18 cellular contexts compared by ENCODE assay signal in genomic region chr6:16198061-16198705, GRCh38. TPM values are rescaled to one million over a fixed set of nuclear protein-coding genes. Genes with fewer than 3 reads are reported as not detected.
A peak's percentile ranks its signal among the peaks of the same experiment; 100 is the strongest.
DNase-seq lines count a peak whose midpoint lies in the region; ATAC-seq, FAIRE-seq and TF ChIP-seq lines count a peak whose summit lies in the region.
"Had no signal": no experiment of that assay in that cellular context is flagged by ENCODE, and none has a peak within 500 bp of the region (broad histone marks: within the 10 kb centered on the region; RNA-seq: fewer than 3 reads in every experiment).

No MANE protein-coding gene starts in this region.

- no peaks in the 10 kb centered on the region for H3K79me2 ChIP-seq in GM23338 (replicated peaks; ENCODE audit: insufficient read depth)
- H3K79me2 ChIP-seq in K562 (ENCODE audit: control insufficient read depth, insufficient read depth, low read length) = no peaks in the 10 kb centered on the region

- no peaks in the 10 kb centered on the region for H3K27me3 Mint-ChIP-seq in GM23338 (ENCODE audit: insufficient read depth, low read depth, poor library complexity)
- H3K27me3 Mint-ChIP-seq in osteocyte (ENCODE audit: unreplicated experiment) = peaks cover 14% of the 10 kb centered on the region

- H3K4me3 Mint-ChIP-seq in GM23338 (no peak overlapping the region), osteocyte (ENCODE audit: unreplicated experiment) (no peak overlapping the region)
- H3K4me3 Mint-ChIP-seq: CD4-positive, alpha-beta memory T cell had no signal

- H3K9me1 ChIP-seq in K562 (ENCODE audit: control insufficient read depth, insufficient read depth, low read length) = no peaks in the 10 kb centered on the region

- POLR2A ChIA-PET in HEK293 (lab: Yijun Ruan, JAX) (no interaction called here), K562 (lab: Yijun Ruan, JAX) (interaction anchor here (1.1 to 2.5 kb wide), 2 partner anchors 11 to 63 kb away, joined by 3 to 8 read pairs; no protein-coding TSS in a partner anchor)

- ATAC-seq in GM23338 = peak; percentile 83
- no peak for ATAC-seq in K562
- ATAC-seq in right lobe of liver = no peak
- ATAC-seq in GM18870 (IDR thresholded peaks at IDR 0.05; ENCODE audit: unreplicated experiment) = no peak

- H3K4me1 Mint-ChIP-seq in GM23338 (peaks cover 7% of the 10 kb centered on the region; the same call in 2 of the 3 replicates), osteocyte (ENCODE audit: unreplicated experiment) (peaks cover 12% of the 10 kb centered on the region)
- H3K4me1 Mint-ChIP-seq: CD4-positive, alpha-beta memory T cell had no signal

- DNase-seq in GM23338 (ENCODE audit: low spot score) = no peak
- no peak for DNase-seq in K562 (ENCODE audit: extremely low read depth in 1 of 4, low spot score in 3 of 4)
- DNase-seq in osteocyte (ENCODE audit: extremely low spot score, unreplicated experiment) = peak; percentile 75
- no peak for DNase-seq in right lobe of liver
- no peak for DNase-seq in dorsolateral prefrontal cortex
- no peak for DNase-seq in COLO829 (ENCODE audit: low spot score)
- DNase-seq: C1 segment of cervical spinal cord; Caco-2; CD4-positive, alpha-beta memory T cell; DMS153; DND-41; H7; HCEC 1CT had no signal

- FAIRE-seq in K562 (lab: Jason Lieb, UNC) = no peak
- FAIRE-seq: G401.6, GM12892, H1 had no signal

- CTCF ChIA-PET in HEK293 (lab: Yijun Ruan, JAX) (interaction anchor here (0.8 to 1.4 kb wide), 2 partner anchors 7 to 15 kb away, joined by 4 to 9 read pairs; no protein-coding TSS in a partner anchor), K562 (lab: Yijun Ruan, JAX; ENCODE audit: low intra/inter-chr PET ratio) (no interaction called here)

- in situ Hi-C loops in K562 (cut with MboI) = no loop called here

- H3K27ac Mint-ChIP-seq in GM23338 = no peak overlapping the region
- H3K27ac Mint-ChIP-seq in osteocyte (ENCODE audit: unreplicated experiment) = no peak overlapping the region
- H3K27ac Mint-ChIP-seq: CD4-positive, alpha-beta memory T cell had no signal

- 90% methylated on average over 49 of the region's 50 CpGs for WGBS in K562 (ENCODE audit: insufficient coverage, low coverage, missing lambda C conversion rate)
- 87% methylated on average over 9 of the region's 50 CpGs for WGBS in right lobe of liver (ENCODE audit: insufficient coverage, low coverage, low lambda C conversion rate, missing lambda C conversion rate)

- H3K4me1 ChIP-seq in GM23338 (ENCODE audit: insufficient read depth) (no peaks in the 10 kb centered on the region), HEK293 (ENCODE audit: control insufficient read depth, insufficient read depth, low read length) (peaks cover 10% of the 10 kb centered on the region), K562 (replicated peaks in 1 of 2; ENCODE audit: control insufficient read depth in 2 of 2, insufficient read depth in 2 of 2, low read length in 2 of 2) (no peaks in the 10 kb centered on the region; a peak in 3 of 5 replicates), right lobe of liver (no peaks in the 10 kb centered on the region)

- H3K9me2 ChIP-seq in GM23338 (ENCODE audit: insufficient read depth) = no peaks in the 10 kb centered on the region

- no peaks in the 10 kb centered on the region for H4K20me1 ChIP-seq in GM23338 (replicated peaks; ENCODE audit: insufficient read depth)
- H4K20me1 ChIP-seq in K562 (replicated peaks; ENCODE audit: control insufficient read depth, insufficient read depth, low read length) = no peaks in the 10 kb centered on the region

- H3K27ac ChIP-seq in GM23338 (ENCODE audit: low read depth) (no peak overlapping the region), HEK293 (ENCODE audit: extremely low read depth, low read depth, low read length) (no peak overlapping the region), K562 (ENCODE audit: extremely low read depth, low read depth, low read length) (no peak overlapping the region), right lobe of liver (no peak overlapping the region), dorsolateral prefrontal cortex (no peak overlapping the region)

- H2AFZ ChIP-seq in GM23338 (peak overlapping the region; percentile 66; the same call in 1 of the 2 replicates), K562 (ENCODE audit: low read depth, low read length) (no peak overlapping the region)

- no peaks in the 10 kb centered on the region for H3F3A ChIP-seq in GM23338 (replicated peaks; ENCODE audit: low read depth)

- no peak for TF ChIP-seq EP300 in K562 (IDR thresholded peaks at IDR 0.05; ENCODE audit: low read length)

- TF ChIP-seq CTCF in GM23338 (conservative IDR thresholded peaks at IDR 0.05; ENCODE audit: low read depth in 2 of 2) (no peak), HEK293 (tag by site-specific recombination; IDR thresholded peaks at IDR 0.05) (no peak), K562 (IDR thresholded peaks at IDR 0.05 in 2 of 3, conservative IDR thresholded peaks at IDR 0.05 in 1 of 3; ENCODE audit: insufficient read depth in 2 of 3, low read depth in 1 of 3, low read length in 3 of 3) (no peak), osteocyte (IDR thresholded peaks at IDR 0.05) (no peak), right lobe of liver (IDR thresholded peaks at IDR 0.05) (no peak), dorsolateral prefrontal cortex (IDR thresholded peaks at IDR 0.05 in 54 of 56, conservative IDR thresholded peaks at IDR 0.05 in 2 of 56; ENCODE audit: low read depth in 1 of 56, partially characterized antibody in 56 of 56) (no peak)

- TF ChIP-seq POLR2A in K562 (conservative IDR thresholded peaks at IDR 0.05) (no peak), right lobe of liver (IDR thresholded peaks at IDR 0.05) (no peak)

- intact Hi-C loops in K562 (cut with micrococcal nuclease) (no loop called here), right lobe of liver (cut with DNase I) (loop anchor here in 1 of 2 donors (10.0 kb wide), 1 partner anchor 503 kb away; no protein-coding TSS in a partner anchor), dorsolateral prefrontal cortex (cut with DNase I) (no loop called here)

- no peak for TF ChIP-seq RAD21 in K562 (CRISPR knock-in tag; conservative IDR thresholded peaks at IDR 0.05 in 1 of 2, IDR thresholded peaks at IDR 0.05 in 1 of 2)

- H3K4me3 ChIP-seq in GM23338 (no peak overlapping the region), HEK293 (ENCODE audit: low read depth, low read length) (no peak overlapping the region), K562 (no peak overlapping the region), right lobe of liver (no peak overlapping the region), dorsolateral prefrontal cortex (no peak overlapping the region)

- H3K9me3 ChIP-seq in HEK293 (ENCODE audit: control insufficient read depth, insufficient read depth, low read depth, low read length) = no peaks in the 10 kb centered on the region
- H3K9me3 ChIP-seq in K562 (replicated peaks; ENCODE audit: control insufficient read depth, insufficient read depth, low read depth, low read length) = no peaks in the 10 kb centered on the region
- H3K9me3 ChIP-seq in right lobe of liver = no peaks in the 10 kb centered on the region
- H3K9me3 ChIP-seq: Caco-2 had no signal

- H3K9ac ChIP-seq in K562 (ENCODE audit: insufficient read depth in 1 of 2, low read depth in 2 of 2, low read length in 2 of 2) = no peak overlapping the region

- H3K36me3 Mint-ChIP-seq in GM23338 (ENCODE audit: low read depth) (no peaks in the 10 kb centered on the region), osteocyte (ENCODE audit: unreplicated experiment) (no peaks in the 10 kb centered on the region)
- H3K36me3 Mint-ChIP-seq: CD4-positive, alpha-beta memory T cell had no signal

- H3K9me3 Mint-ChIP-seq in GM23338 (no peaks in the 10 kb centered on the region; the same call in 2 of the 3 replicates), osteocyte (ENCODE audit: unreplicated experiment) (no peaks in the 10 kb centered on the region)
- H3K9me3 Mint-ChIP-seq: CD4-positive, alpha-beta memory T cell had no signal

- H3K36me3 ChIP-seq in GM23338 (ENCODE audit: insufficient read depth) = no peaks in the 10 kb centered on the region
- H3K36me3 ChIP-seq in HEK293 (ENCODE audit: control insufficient read depth in 2 of 2, insufficient read depth in 1 of 2, low read length in 2 of 2) = no peaks in the 10 kb centered on the region
- no peaks in the 10 kb centered on the region for H3K36me3 ChIP-seq in K562 (ENCODE audit: control insufficient read depth, insufficient read depth, low read length)
- H3K36me3 ChIP-seq in right lobe of liver = no peaks in the 10 kb centered on the region

- H3K4me2 ChIP-seq in GM23338 = no peak overlapping the region
- no peak overlapping the region for H3K4me2 ChIP-seq in K562 (ENCODE audit: insufficient read depth, low read length)

- H3K27me3 ChIP-seq in GM23338 (ENCODE audit: insufficient read depth) (no peaks in the 10 kb centered on the region), K562 (ENCODE audit: control insufficient read depth in 2 of 2, insufficient read depth in 2 of 2, low read length in 2 of 2) (no peaks in the 10 kb centered on the region; a peak in 1 of 5 replicates), right lobe of liver (peaks cover 0 to under 1% of the 10 kb centered on the region in 2 donors), dorsolateral prefrontal cortex (peaks cover 0 to 16% (median 0%) of the 10 kb centered on the region in 45 donors)

- BruUV-seq in K562 (replicated peaks; lab: Mats Ljungman, UMichigan) = no TSS peak

RNA-seq across cellular contexts. Expression of gene GMPR, which starts 40.2 kb away (rescaled TPM):
- 0.35 and 1.3 TPM in 2 replicates for total RNA-seq in GM23338 (2014; rRNA removed; shearing (Covaris generic))
- polyA plus RNA-seq in GM23338 (2016; fragmentation: Nextera tagmentation; extraction: Ambion mirVana) (0.23 and 0.64 TPM in 2 replicates), K562 (2011; rRNA removed) (66.7 and 72.1 TPM in 2 replicates), K562 (2014; fragmentation: Illumina TruSeq; extraction: Trizol) (83.7 and 85.6 TPM in 2 replicates), K562 (2014; fragmentation: Nextera tagmentation; extraction: Ambion mirVana) (10 to 100 TPM; 42.0 to 47.8 TPM), K562 (2014; rRNA removed) (45.6 and 49.8 TPM in 2 replicates)
- total RNA-seq in K562 (2011; cell fraction: chromatin; rRNA removed; ENCODE audit: low replicate concordance) = 58.9 and 89.1 TPM in 2 replicates
- total RNA-seq in K562 (2011; cell fraction: nucleolus; rRNA removed) = 52.6 and 53.0 TPM in 2 replicates
- 58.1 and 58.7 TPM in 2 replicates for total RNA-seq in K562 (2011; cell fraction: nucleoplasm; rRNA removed)
- total RNA-seq in K562 (2014; rRNA removed) (42.5 and 46.2 TPM in 2 replicates), K562 (2014; rRNA removed; fragmentation: Illumina TruSeq; extraction: Trizol) (34.1 and 34.6 TPM in 2 replicates), K562 (2015; rRNA removed; fragmentation: Illumina TruSeq; extraction: Trizol) (52.9 and 53.5 TPM in 2 replicates), K562 (2021) (64.1 and 73.7 TPM in 2 replicates), osteocyte (7.7 and 7.8 TPM in 2 replicates), right lobe of liver (1 to 10 TPM; 3.7 to 6.5 (median 4.9) TPM), dorsolateral prefrontal cortex (10 to 100 TPM in 101 of 120 experiments, 1 to 10 TPM in 19; 4.8 to 47.1 (median 16.9) TPM)
- 97.7 and 111 TPM in 2 replicates for polyA plus RNA-seq in K562 (2011; cell fraction: cytosol; rRNA removed)
- 50.2 and 57.5 TPM in 2 replicates for polyA plus RNA-seq in K562 (2011; cell fraction: nucleus; rRNA removed)
- 80.2 and 117 TPM in 2 replicates for polyA plus RNA-seq in K562 (2012)
- polyA minus RNA-seq in K562 (2011; rRNA and poly(A)+ RNA removed) = 82.0 and 85.1 TPM in 2 replicates
- 38.0 and 45.0 TPM in 2 replicates for polyA minus RNA-seq in K562 (2011; cell fraction: cytosol; rRNA and poly(A)+ RNA removed)
- 26.5 and 45.9 TPM in 2 replicates for polyA minus RNA-seq in K562 (2011; cell fraction: nucleus; rRNA and poly(A)+ RNA removed)
- total RNA-seq: CD4-positive, alpha-beta memory T cell had no signal
